ENCODE assay signal across 8 cellular contexts in the genomic region with DNA sequence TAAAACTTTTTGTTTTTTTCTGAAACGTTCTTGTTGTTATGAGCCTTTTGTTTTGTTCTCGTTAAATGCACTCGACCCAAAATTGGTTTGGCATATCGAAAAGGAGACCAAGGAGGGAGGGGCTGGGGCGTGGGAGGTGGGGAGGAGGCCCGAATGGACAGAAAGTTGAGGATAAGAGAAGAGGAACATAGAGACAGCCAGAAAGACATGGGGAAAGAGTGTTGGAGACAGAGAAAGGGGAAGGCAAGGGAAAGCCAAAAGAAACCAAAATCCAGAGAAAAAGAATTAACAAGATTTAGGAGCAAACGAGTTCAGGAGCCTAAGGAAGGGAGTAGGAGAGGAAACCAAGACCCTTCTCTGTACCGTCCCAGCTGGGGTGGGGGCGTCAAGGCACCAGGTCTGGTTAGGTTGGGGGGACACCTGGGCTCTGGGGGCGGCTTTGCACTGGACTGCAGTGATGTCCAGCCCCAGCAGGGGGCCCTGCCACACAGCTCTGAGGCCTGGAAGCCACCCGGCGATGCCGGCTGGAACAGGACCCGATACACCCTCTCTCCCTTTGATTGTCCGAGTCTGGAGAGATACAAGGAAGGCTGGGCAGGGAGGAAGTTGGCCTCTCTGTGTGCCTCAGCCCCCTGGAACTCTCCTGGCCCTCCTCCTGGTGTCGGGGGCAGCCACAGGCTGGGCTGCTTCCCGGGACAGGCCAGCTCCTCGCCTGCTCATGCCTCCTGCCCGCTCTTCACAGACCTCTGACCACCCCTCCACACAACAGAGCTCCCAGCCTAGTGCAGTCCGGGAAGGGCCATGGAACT. TPM values are rescaled to one million over a fixed set of nuclear protein-coding genes. Genes with fewer than 3 reads are reported as not detected.
DNase-seq lines count a peak whose midpoint lies in the region; ATAC-seq lines count a peak whose summit lies in the region.

No MANE protein-coding gene starts in this region.

- CTCF ChIA-PET in activated CD4-positive, alpha-beta T cell treated with anti-CD3 and anti-CD28 coated beads for 36 hours (lab: Charles Lee) = interaction anchor here (0.6 to 1.6 kb wide), 7 partner anchors 8 to 200 kb away, joined by 3 to 6 read pairs (median 4); partner anchors contain the start of gene ASF1B

- no peaks in the 10 kb centered on the region for H3K9me3 Mint-ChIP-seq in activated CD4-positive, alpha-beta T cell treated with anti-CD3 and anti-CD28 coated beads for 36 hours (ENCODE audit: low read depth)
- no peaks in the 10 kb centered on the region for H3K9me3 Mint-ChIP-seq in dendritic cell treated with granulocyte-macrophage colony-stimulating factor and Interleukin-4, amounts not matched to agents 40 ng/mL and 50 ng/mL, for 4 days

- peak; percentile 62 for ATAC-seq in activated CD4-positive, alpha-beta T cell treated with anti-CD3 and anti-CD28 coated beads for 36 hours
- no peak for ATAC-seq in GM21717 (IDR thresholded peaks at IDR 0.05; ENCODE audit: unreplicated experiment)

- POLR2A ChIA-PET in activated CD4-positive, alpha-beta T cell treated with anti-CD3 and anti-CD28 coated beads for 36 hours (lab: Charles Lee) = no interaction called here

- peak; percentile 35 for DNase-seq in DMS153 (lab: John Stamatoyannopoulos, UW)
- peak; percentile 17 for DNase-seq in KG1 (lab: John Stamatoyannopoulos, UW)
- peak; percentile 74 for DNase-seq in activated CD4-positive, alpha-beta T cell treated with anti-CD3 and anti-CD28 coated beads for 36 hours
- peak; percentile 40 for DNase-seq in stimulated activated CD4-positive, alpha-beta T cell treated with anti-CD3 and anti-CD28 coated beads, Interleukin-1b, Interleukin-23, amount 100 ng/mL, for 48 hours
- no peak for DNase-seq in SKM-1 treated with dmso at 0.1 percent for 144 hours (lab: John Stamatoyannopoulos, UW; ENCODE audit: unreplicated experiment)

- peak overlapping the region; percentile 92 for H3K27ac Mint-ChIP-seq in activated CD4-positive, alpha-beta T cell treated with anti-CD3 and anti-CD28 coated beads for 36 hours
- H3K27ac Mint-ChIP-seq in dendritic cell treated with granulocyte-macrophage colony-stimulating factor and Interleukin-4, amounts not matched to agents 40 ng/mL and 50 ng/mL, for 4 days = peak overlapping the region; percentile 21

- intact Hi-C loops in activated CD4-positive, alpha-beta T cell treated with anti-CD3 and anti-CD28 coated beads for 36 hours (cut with DNase I, micrococcal nuclease) = no loop called here
- intact Hi-C loops in dendritic cell treated with granulocyte-macrophage colony-stimulating factor and Interleukin-4, amounts not matched to agents 40 ng/mL and 50 ng/mL, for 4 days (cut with micrococcal nuclease) = loop anchor here (10.0 kb wide), 1 partner anchor 257 kb away; no protein-coding TSS in a partner anchor

- peaks cover 7% of the 10 kb centered on the region for H3K36me3 Mint-ChIP-seq in activated CD4-positive, alpha-beta T cell treated with anti-CD3 and anti-CD28 coated beads for 36 hours (ENCODE audit: low read depth)
- H3K36me3 Mint-ChIP-seq in dendritic cell treated with granulocyte-macrophage colony-stimulating factor and Interleukin-4, amounts not matched to agents 40 ng/mL and 50 ng/mL, for 4 days (ENCODE audit: low read depth) = peaks cover 18% of the 10 kb centered on the region

- no peaks in the 10 kb centered on the region for H3K27me3 ChIP-seq in layer of hippocampus (ENCODE audit: control insufficient read depth, insufficient read depth, low read length)

- no peaks in the 10 kb centered on the region for H3K27me3 Mint-ChIP-seq in activated CD4-positive, alpha-beta T cell treated with anti-CD3 and anti-CD28 coated beads for 36 hours
- H3K27me3 Mint-ChIP-seq in dendritic cell treated with granulocyte-macrophage colony-stimulating factor and Interleukin-4, amounts not matched to agents 40 ng/mL and 50 ng/mL, for 4 days = no peaks in the 10 kb centered on the region

- peaks cover 56% of the 10 kb centered on the region for H3K4me1 Mint-ChIP-seq in activated CD4-positive, alpha-beta T cell treated with anti-CD3 and anti-CD28 coated beads for 36 hours
- peaks cover 61% of the 10 kb centered on the region for H3K4me1 Mint-ChIP-seq in dendritic cell treated with granulocyte-macrophage colony-stimulating factor and Interleukin-4, amounts not matched to agents 40 ng/mL and 50 ng/mL, for 4 days (ENCODE audit: low read depth)

- peak overlapping the region; percentile 60 for H3K27ac ChIP-seq in layer of hippocampus (ENCODE audit: low read depth, low read length)

- peak overlapping the region; percentile 4 for H3K4me3 Mint-ChIP-seq in activated CD4-positive, alpha-beta T cell treated with anti-CD3 and anti-CD28 coated beads for 36 hours
- no peak overlapping the region for H3K4me3 Mint-ChIP-seq in dendritic cell treated with granulocyte-macrophage colony-stimulating factor and Interleukin-4, amounts not matched to agents 40 ng/mL and 50 ng/mL, for 4 days

RNA-seq across cellular contexts. Expression of gene ASF1B, which starts 11.6 kb away (rescaled TPM):
- total RNA-seq in activated CD4-positive, alpha-beta T cell treated with anti-CD3 and anti-CD28 coated beads for 36 hours = 10 to 100 TPM; 64.6 to 70.4 TPM

RNA-seq across cellular contexts. Expression of gene PRKACA, which starts 30.4 kb away (rescaled TPM):
- 10 to 100 TPM; 58.1 to 68.7 TPM for total RNA-seq in activated CD4-positive, alpha-beta T cell treated with anti-CD3 and anti-CD28 coated beads for 36 hours

RNA-seq across cellular contexts. Expression of gene SAMD1, which starts 57.5 kb away (rescaled TPM):
- 10 to 100 TPM; 72.9 to 73.8 TPM for total RNA-seq in activated CD4-positive, alpha-beta T cell treated with anti-CD3 and anti-CD28 coated beads for 36 hours

RNA-seq across cellular contexts. Expression of gene ADGRL1, which starts 58.0 kb away (rescaled TPM):
- 10 to 100 TPM; 20.8 to 23.5 TPM for total RNA-seq in activated CD4-positive, alpha-beta T cell treated with anti-CD3 and anti-CD28 coated beads for 36 hours
